In the genomic region with DNA sequence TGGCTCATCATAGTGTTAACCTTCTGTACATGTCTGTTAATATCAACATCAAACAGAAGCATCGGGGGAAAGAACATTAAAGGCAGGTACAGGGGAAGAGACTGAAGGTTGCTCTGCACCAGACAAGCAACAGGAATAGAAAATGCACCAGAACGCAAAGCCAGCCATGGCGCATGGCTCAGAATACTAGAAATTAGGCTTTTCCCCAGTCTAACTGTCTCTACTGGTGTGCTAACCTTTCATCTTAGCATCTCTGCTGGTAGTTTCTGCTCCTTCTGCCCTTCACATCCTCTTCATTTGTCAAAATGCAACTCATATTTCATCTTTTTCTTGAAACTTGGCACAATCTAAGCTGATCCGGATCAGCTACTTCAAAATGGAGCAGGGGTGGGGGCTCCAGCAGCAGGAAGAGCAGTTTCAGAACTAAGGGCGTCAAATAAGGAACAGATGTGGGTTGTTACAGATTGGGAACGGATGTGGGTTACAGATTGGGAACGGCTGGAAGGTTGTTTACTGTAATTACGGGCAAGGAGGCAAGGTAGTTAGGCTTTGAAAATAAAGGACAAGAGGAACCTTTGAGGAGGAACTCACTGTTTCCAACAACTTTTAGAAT, we compare ENCODE assay signal across 22 cellular contexts. TPM values are rescaled to one million over a fixed set of nuclear protein-coding genes. Genes with fewer than 3 reads are reported as not detected.
A peak's percentile ranks its signal among the peaks of the same experiment; 100 is the strongest.
DNase-seq lines count a peak whose midpoint lies in the region; ATAC-seq and TF ChIP-seq lines count a peak whose summit lies in the region.
"Had no signal": no experiment of that assay in that cellular context is flagged by ENCODE, and none has a peak within 500 bp of the region (broad histone marks: within the 10 kb centered on the region; RNA-seq: fewer than 3 reads in every experiment).

No MANE protein-coding gene starts in this region.

- no peaks in the 10 kb centered on the region for H3K27me3 ChIP-seq in ascending aorta
- H3K27me3 ChIP-seq: colonic mucosa, ovary, vagina had no signal

- intact Hi-C loops in dendritic cell treated with granulocyte-macrophage colony-stimulating factor and Interleukin-4, amounts not matched to agents 40 ng/mL and 50 ng/mL, for 4 days (cut with micrococcal nuclease), result no loop called here
- intact Hi-C loops in sciatic nerve (cut with DNase I), result no loop called here
- intact Hi-C loops in ascending aorta (cut with DNase I), result no loop called here

- H3K27me3 Mint-ChIP-seq in activated T-cell treated with anti-CD3 and anti-CD28 coated beads, Interleukin-2, amount 50 U/mL, for 24 hours, result no peaks in the 10 kb centered on the region
- H3K27me3 Mint-ChIP-seq in T-cell, result no peaks in the 10 kb centered on the region
- no peaks in the 10 kb centered on the region for H3K27me3 Mint-ChIP-seq in dendritic cell treated with granulocyte-macrophage colony-stimulating factor and Interleukin-4, amounts not matched to agents 40 ng/mL and 50 ng/mL, for 4 days

- peaks cover 52% of the 10 kb centered on the region for H3K36me3 Mint-ChIP-seq in activated T-cell treated with anti-CD3 and anti-CD28 coated beads, Interleukin-2, amount 50 U/mL, for 24 hours (ENCODE audit: low read depth)
- peaks cover 21% of the 10 kb centered on the region for H3K36me3 Mint-ChIP-seq in T-cell
- H3K36me3 Mint-ChIP-seq in dendritic cell treated with granulocyte-macrophage colony-stimulating factor and Interleukin-4, amounts not matched to agents 40 ng/mL and 50 ng/mL, for 4 days (ENCODE audit: low read depth), result no peaks in the 10 kb centered on the region

- H3K4me3 Mint-ChIP-seq in activated T-cell treated with anti-CD3 and anti-CD28 coated beads, Interleukin-2, amount 50 U/mL, for 24 hours, result no peak overlapping the region
- H3K4me3 Mint-ChIP-seq in T-cell, result peak overlapping the region; percentile 29 to 73 (median 45)
- H3K4me3 Mint-ChIP-seq in dendritic cell treated with granulocyte-macrophage colony-stimulating factor and Interleukin-4, amounts not matched to agents 40 ng/mL and 50 ng/mL, for 4 days, result peak overlapping the region; percentile 6

- DNase-seq in activated T-cell treated with anti-CD3 and anti-CD28 coated beads, Interleukin-2, amount 50 U/mL, for 24 hours, result no peak
- no peak for DNase-seq in activated T-cell treated with anti-CD3 and anti-CD28 coated beads, Interleukin-2, amount 50 U/mL, for 1 hour
- peak in 4 of 34 experiments; percentile 18 to 41 (median 26) for DNase-seq in T-cell
- DNase-seq in sciatic nerve (ENCODE audit: low spot score), result no peak
- no peak for DNase-seq in activated CD4-positive, CD25-positive, alpha-beta regulatory T cell (lab: John Stamatoyannopoulos, UW)
- DNase-seq in cortex of kidney (lab: John Stamatoyannopoulos, UW), result no peak
- no peak for DNase-seq in ascending aorta (ENCODE audit: low spot score in 2 of 2)
- DNase-seq: ACHN; Calu3; GDM1; Karpas-422; NCI-H1436; NCI-H524; ovary; PC-9; stimulated activated naive CD4-positive, alpha-beta T cell treated with Interleukin-2 at 50 U/mL for 16 hours; WERI-Rb-1 had no signal

- no peaks in the 10 kb centered on the region for H3K9me3 ChIP-seq in ascending aorta
- H3K9me3 ChIP-seq: colonic mucosa, ovary, vagina had no signal

- peaks cover 31% of the 10 kb centered on the region for H3K4me1 Mint-ChIP-seq in activated T-cell treated with anti-CD3 and anti-CD28 coated beads, Interleukin-2, amount 50 U/mL, for 24 hours (ENCODE audit: low read depth)
- H3K4me1 Mint-ChIP-seq in T-cell, result peaks cover 19 to 50% (median 42%) of the 10 kb centered on the region in 3 donors
- H3K4me1 Mint-ChIP-seq in dendritic cell treated with granulocyte-macrophage colony-stimulating factor and Interleukin-4, amounts not matched to agents 40 ng/mL and 50 ng/mL, for 4 days (ENCODE audit: low read depth), result peaks cover 18% of the 10 kb centered on the region

- no peak overlapping the region for H3K27ac ChIP-seq in ascending aorta
- H3K27ac ChIP-seq: colonic mucosa, ovary, PC-9, vagina, WERI-Rb-1 had no signal

- ATAC-seq in T-cell (replicated peaks in 1 of 4) (peak; percentile 45 to 71 (median 70)), sciatic nerve (peak; percentile 22)
- ATAC-seq: esophagus mucosa had no signal

- H3K4me3 ChIP-seq in ascending aorta, result no peak overlapping the region
- H3K4me3 ChIP-seq: colonic mucosa, ovary, PC-9, skin epidermis, vagina had no signal

- H3K27ac Mint-ChIP-seq in activated T-cell treated with anti-CD3 and anti-CD28 coated beads, Interleukin-2, amount 50 U/mL, for 24 hours, result peak overlapping the region; percentile 22
- peak overlapping the region; percentile 87 to 92 for H3K27ac Mint-ChIP-seq in T-cell
- H3K27ac Mint-ChIP-seq in dendritic cell treated with granulocyte-macrophage colony-stimulating factor and Interleukin-4, amounts not matched to agents 40 ng/mL and 50 ng/mL, for 4 days, result peak overlapping the region; percentile 47

- H3K4me1 ChIP-seq in ascending aorta, result no peaks in the 10 kb centered on the region
- H3K4me1 ChIP-seq: colonic mucosa, vagina had no signal

- peaks cover 19% of the 10 kb centered on the region for H3K9me3 Mint-ChIP-seq in activated T-cell treated with anti-CD3 and anti-CD28 coated beads, Interleukin-2, amount 50 U/mL, for 24 hours
- H3K9me3 Mint-ChIP-seq in T-cell, result peaks cover 3 to 17% (median 4%) of the 10 kb centered on the region in 3 donors
- H3K9me3 Mint-ChIP-seq in dendritic cell treated with granulocyte-macrophage colony-stimulating factor and Interleukin-4, amounts not matched to agents 40 ng/mL and 50 ng/mL, for 4 days, result peaks cover 22% of the 10 kb centered on the region

- POLR2A ChIA-PET in T-cell (lab: Charles Lee), result interaction anchor here in 1 of 2 donors (1.0 kb wide), 1 partner anchor 13 kb away, joined by 3 read pairs; a partner anchor contains a TSS

- H3K36me3 ChIP-seq in ascending aorta, result no peaks in the 10 kb centered on the region
- H3K36me3 ChIP-seq: colonic mucosa, ovary, vagina, WERI-Rb-1 had no signal

- CTCF ChIA-PET in T-cell (lab: Charles Lee), result no interaction called here

- TF ChIP-seq CTCF in ascending aorta (IDR thresholded peaks at IDR 0.05), result no peak

RNA-seq across cellular contexts. Expression of a gene that starts 13.1 kb away (rescaled TPM):
- total RNA-seq in T-cell, result 100 to 1,000 TPM; 121 to 275 (median 252) TPM
- total RNA-seq in sciatic nerve, result 70.4 TPM
- total RNA-seq in ascending aorta, result 51.9 TPM

RNA-seq across cellular contexts. Expression of a gene that starts 29.7 kb away (rescaled TPM):
- total RNA-seq in T-cell (10 to 100 TPM; 12.3 to 15.9 (median 14.8) TPM), sciatic nerve (18.8 TPM), ascending aorta (10.7 TPM)

Comparison
In these comparisons a context has a peak if more than half of its experiments do, and no peak if none do; other contexts are left out.
1. H3K27ac Mint-ChIP-seq: peak in every context shown above with its lines; median percentile 90 in T-cell; 47 in dendritic cell treated with granulocyte-macrophage colony-stimulating factor and Interleukin-4, amounts not matched to agents 40 ng/mL and 50 ng/mL, for 4 days; 22 in activated T-cell treated with anti-CD3 and anti-CD28 coated beads, Interleukin-2, amount 50 U/mL, for 24 hours.